7 cellular contexts compared by ENCODE assay signal in genomic region chr15:88649286-88649733, GRCh38. TPM values are rescaled to one million over a fixed set of nuclear protein-coding genes. Genes with fewer than 3 reads are reported as not detected.
DNase-seq lines count a peak whose midpoint lies in the region; ATAC-seq and TF ChIP-seq lines count a peak whose summit lies in the region.

No MANE protein-coding gene starts in this region.

- H3K4me3 Mint-ChIP-seq in type B pancreatic cell: no peak overlapping the region

- no peak for TF ChIP-seq POLR2A in esophagus squamous epithelium (IDR thresholded peaks at IDR 0.05)

- WGBS in esophagus squamous epithelium, 2 donors: 27 to 41% methylated on average over 9 to 10 of the region's 12 CpGs
- 74% methylated on average over 12 of the region's 12 CpGs for WGBS in hepatocyte (ENCODE audit: low lambda C conversion rate, missing lambda C conversion rate)

- no peaks in the 10 kb centered on the region for H3K27me3 Mint-ChIP-seq in type B pancreatic cell

- peaks cover 4 to 58% (median 27%) of the 10 kb centered on the region in 3 donors for H3K4me1 ChIP-seq in esophagus squamous epithelium
- H3K4me1 ChIP-seq in hepatocyte (ENCODE audit: insufficient read depth): peaks cover 4% of the 10 kb centered on the region

- H3K9me3 Mint-ChIP-seq in type B pancreatic cell: no peaks in the 10 kb centered on the region

- peaks cover 30% of the 10 kb centered on the region for H3K4me1 Mint-ChIP-seq in type B pancreatic cell (ENCODE audit: unreplicated experiment)

- H3K4me3 ChIP-seq in esophagus squamous epithelium (peak overlapping the region in 1 of 4 donors; percentile 8), hepatocyte (no peak overlapping the region)

- intact Hi-C loops in esophagus squamous epithelium (cut with DNase I): no loop called here

- H4K20me1 ChIP-seq in hepatocyte (ENCODE audit: insufficient read depth, poor library complexity, severe bottlenecking): no peaks in the 10 kb centered on the region

- TF ChIP-seq CTCF in esophagus squamous epithelium (IDR thresholded peaks at IDR 0.05) (no peak), type B pancreatic cell (conservative IDR thresholded peaks at IDR 0.05) (no peak), hepatocyte (IDR thresholded peaks at IDR 0.05; ENCODE audit: poor library complexity) (no peak)

- H3K4me2 ChIP-seq in hepatocyte: no peak overlapping the region

- H3K79me2 ChIP-seq in hepatocyte: no peaks in the 10 kb centered on the region

- peak; percentile 59 for ATAC-seq in GM19452 (IDR thresholded peaks at IDR 0.05; ENCODE audit: unreplicated experiment)

- no peaks in the 10 kb centered on the region for H3K36me3 Mint-ChIP-seq in type B pancreatic cell

- no peaks in the 10 kb centered on the region for H3K27me3 ChIP-seq in esophagus squamous epithelium
- H3K27me3 ChIP-seq in hepatocyte: no peaks in the 10 kb centered on the region

- H3K27ac ChIP-seq in esophagus squamous epithelium (peak overlapping the region in 3 of 4 donors; percentile 32 to 76 (median 71)), hepatocyte (no peak overlapping the region)

- H3K36me3 ChIP-seq in esophagus squamous epithelium: peaks cover 0 to 8% (median 0%) of the 10 kb centered on the region in 3 donors
- H3K36me3 ChIP-seq in hepatocyte (replicated peaks; ENCODE audit: insufficient read depth, low read depth): no peaks in the 10 kb centered on the region

- no peak overlapping the region for H2AFZ ChIP-seq in hepatocyte

- H3K9me2 ChIP-seq in hepatocyte (replicated peaks; ENCODE audit: insufficient read depth): no peaks in the 10 kb centered on the region

- peak; percentile 11 for DNase-seq in HK-2 (ENCODE audit: unreplicated experiment)
- peak; percentile 70 for DNase-seq in activated T-cell treated with anti-CD3 and anti-CD28 coated beads, Interleukin-2, amount 50 U/mL, for 1 hour
- DNase-seq in esophagus squamous epithelium (lab: John Stamatoyannopoulos, UW): no peak
- peak; percentile 47 for DNase-seq in non-pigmented ciliary epithelial cell (ENCODE audit: low read depth)
- DNase-seq in type B pancreatic cell (ENCODE audit: extremely low spot score, unreplicated experiment): peak; percentile 63
- DNase-seq in hepatocyte (ENCODE audit: low spot score): no peak

- H3K9me3 ChIP-seq in esophagus squamous epithelium (no peaks in the 10 kb centered on the region), hepatocyte (ENCODE audit: low read depth) (no peaks in the 10 kb centered on the region)

- peak overlapping the region; percentile 28 for H3K27ac Mint-ChIP-seq in type B pancreatic cell

RNA-seq across cellular contexts. Expression of gene ISG20, which starts 10.5 kb away (rescaled TPM):
- total RNA-seq in esophagus squamous epithelium (10 to 100 TPM; 14.0 to 24.1 (median 19.7) TPM), type B pancreatic cell (ENCODE audit: low replicate concordance) (4.9 and 7.9 TPM in 2 replicates), hepatocyte (3.8 and 13.3 TPM in 2 replicates)
- 11.9 and 15.8 TPM in 2 replicates for polyA plus RNA-seq in hepatocyte

RNA-seq across cellular contexts. Expression of gene AEN, which starts 28.2 kb away (rescaled TPM):
- total RNA-seq in esophagus squamous epithelium: 10 to 100 TPM; 13.4 to 31.4 (median 18.1) TPM
- total RNA-seq in type B pancreatic cell (ENCODE audit: low replicate concordance): 48.9 and 62.9 TPM in 2 replicates
- total RNA-seq in hepatocyte: 25.0 TPM in 2 replicates
- polyA plus RNA-seq in hepatocyte: 18.3 and 28.0 TPM in 2 replicates

Comparison
In these comparisons a context has a peak if more than half of its experiments do, and no peak if none do; other contexts are left out.
1. DNase-seq: peak in HK-2 (single experiment), activated T-cell treated with anti-CD3 and anti-CD28 coated beads, Interleukin-2, amount 50 U/mL, for 1 hour (single experiment), non-pigmented ciliary epithelial cell (single experiment) and type B pancreatic cell (single experiment); none in esophagus squamous epithelium (single experiment) and hepatocyte (single experiment).